11 cellular contexts compared by ENCODE assay signal in genomic region chr6:160398674-160399271, GRCh38. TPM values are rescaled to one million over a fixed set of nuclear protein-coding genes. Genes with fewer than 3 reads are reported as not detected.
DNase-seq lines count a peak whose midpoint lies in the region; ATAC-seq and TF ChIP-seq lines count a peak whose summit lies in the region.
"Had no signal": no experiment of that assay in that cellular context is flagged by ENCODE, and none has a peak within 500 bp of the region (broad histone marks: within the 10 kb centered on the region; RNA-seq: fewer than 3 reads in every experiment).

No MANE protein-coding gene starts in this region.

- DNase-seq in epithelial cell of esophagus (ENCODE audit: low read depth) (peak; percentile 74), hepatic stellate cell (ENCODE audit: low spot score) (no peak), DMS153 (lab: John Stamatoyannopoulos, UW) (no peak), NCI-H2107 (lab: John Stamatoyannopoulos, UW) (no peak)
- DNase-seq in naive thymus-derived CD4-positive, alpha-beta T cell, result no peak
- DNase-seq: NCI-H1048 had no signal

- peak; percentile 80 for ATAC-seq in GM18499 (IDR thresholded peaks at IDR 0.05; ENCODE audit: insufficient read depth, unreplicated experiment)
- peak; percentile 99 for ATAC-seq in GM21423 (IDR thresholded peaks at IDR 0.05; ENCODE audit: unreplicated experiment)
- ATAC-seq in HG03280 (IDR thresholded peaks at IDR 0.05; ENCODE audit: unreplicated experiment), result peak; percentile 96
- ATAC-seq in naive thymus-derived CD4-positive, alpha-beta T cell, result no peak
- ATAC-seq: WTC11 had no signal

- peaks cover 0 to 3% (median 0%) of the 10 kb centered on the region in 5 donors for H3K36me3 Mint-ChIP-seq in naive thymus-derived CD4-positive, alpha-beta T cell

- peaks cover 0 to 5% of the 10 kb centered on the region in 2 donors for H3K4me1 ChIP-seq in naive thymus-derived CD4-positive, alpha-beta T cell (ENCODE audit: control insufficient read depth in 2 of 2, insufficient read depth in 2 of 2, low read length in 2 of 2)

- H3K4me1 Mint-ChIP-seq in naive thymus-derived CD4-positive, alpha-beta T cell, result peaks cover 0 to 8% (median 0%) of the 10 kb centered on the region in 7 donors

- CTCF ChIA-PET in naive thymus-derived CD4-positive, alpha-beta T cell (lab: Charles Lee), result no interaction called here

- H3K9me3 ChIP-seq in naive thymus-derived CD4-positive, alpha-beta T cell (ENCODE audit: control insufficient read depth in 2 of 3, low read length in 3 of 3), result no peaks in the 10 kb centered on the region

- POLR2A ChIA-PET in naive thymus-derived CD4-positive, alpha-beta T cell (lab: Charles Lee), result no interaction called here

- peak overlapping the region in 1 of 10 donors; percentile 1 for H3K4me3 Mint-ChIP-seq in naive thymus-derived CD4-positive, alpha-beta T cell
- H3K4me3 Mint-ChIP-seq: neural crest cell, WTC11 had no signal

- H3K9me3 Mint-ChIP-seq in naive thymus-derived CD4-positive, alpha-beta T cell, result peaks cover 0 to 2% (median 0%) of the 10 kb centered on the region in 11 donors

- peaks cover 12 to 28% (median 15%) of the 10 kb centered on the region in 5 donors for H3K27me3 Mint-ChIP-seq in naive thymus-derived CD4-positive, alpha-beta T cell

- H3K36me3 ChIP-seq in naive thymus-derived CD4-positive, alpha-beta T cell (ENCODE audit: control insufficient read depth in 2 of 3, insufficient read depth in 3 of 3, low read length in 3 of 3), result no peaks in the 10 kb centered on the region

- no peak overlapping the region for H3K4me3 ChIP-seq in epithelial cell of esophagus (ENCODE audit: low read length)
- no peak overlapping the region for H3K4me3 ChIP-seq in naive thymus-derived CD4-positive, alpha-beta T cell (ENCODE audit: low read length)

- intact Hi-C loops in naive thymus-derived CD4-positive, alpha-beta T cell (cut with micrococcal nuclease), result no loop called here

- H3K27ac Mint-ChIP-seq in naive thymus-derived CD4-positive, alpha-beta T cell, result no peak overlapping the region
- H3K27ac Mint-ChIP-seq: WTC11 had no signal

- H3K27me3 ChIP-seq in naive thymus-derived CD4-positive, alpha-beta T cell (ENCODE audit: control insufficient read depth in 2 of 2, insufficient read depth in 2 of 2, low read length in 2 of 2), result no peaks in the 10 kb centered on the region

- TF ChIP-seq CTCF in epithelial cell of esophagus (IDR thresholded peaks at IDR 0.05; ENCODE audit: insufficient read depth, low read depth, low read length, missing control alignments), result no peak

- H3K27ac ChIP-seq in naive thymus-derived CD4-positive, alpha-beta T cell (ENCODE audit: low read depth, low read length), result no peak overlapping the region

RNA-seq across cellular contexts. Expression of gene SLC22A3, which starts 50.6 kb away (rescaled TPM):
- not detected for total RNA-seq in naive thymus-derived CD4-positive, alpha-beta T cell
- not detected for polyA plus RNA-seq in naive thymus-derived CD4-positive, alpha-beta T cell
